In the genomic region with DNA sequence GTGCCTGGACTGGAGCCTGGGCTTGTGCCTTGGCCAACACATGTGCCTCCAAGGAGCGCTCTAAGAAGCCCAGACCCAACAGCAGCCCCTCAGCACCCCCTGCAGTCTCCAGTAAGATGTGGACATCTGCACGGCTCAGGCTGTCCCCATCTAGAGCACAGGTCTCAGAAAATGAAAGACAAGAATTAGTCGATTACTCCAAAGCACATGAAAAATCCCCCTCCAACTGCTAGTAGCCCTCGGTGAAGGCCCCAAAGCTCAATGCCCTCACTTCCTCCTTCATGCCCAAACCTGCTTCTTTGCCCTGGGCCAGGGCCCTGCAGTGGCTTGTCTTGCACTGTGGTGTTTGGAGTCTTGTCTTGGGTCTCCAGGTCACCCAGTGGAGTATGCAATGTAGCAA, we compare ENCODE assay signal across 13 cellular contexts. TPM values are rescaled to one million over a fixed set of nuclear protein-coding genes. Genes with fewer than 3 reads are reported as not detected.
DNase-seq lines count a peak whose midpoint lies in the region; ATAC-seq and TF ChIP-seq lines count a peak whose summit lies in the region.
"Had no signal": no experiment of that assay in that cellular context is flagged by ENCODE, and none has a peak within 500 bp of the region (broad histone marks: within the 10 kb centered on the region; RNA-seq: fewer than 3 reads in every experiment).

No MANE protein-coding gene starts in this region.

- no peak overlapping the region for H3K27ac Mint-ChIP-seq in activated T-cell treated with anti-CD3 and anti-CD28 coated beads, Interleukin-2, amount 50 U/mL, for 72 hours
- no peak overlapping the region for H3K27ac Mint-ChIP-seq in stimulated activated naive B cell treated with anti-CD40 and anti-IgM and Interleukin-4, amounts not matched to agents 10 μg/mL and 1 μg/mL and 100 μg/mL, for 72 hours
- H3K27ac Mint-ChIP-seq in activated CD4-positive, alpha-beta T cell treated with anti-CD3 and anti-CD28 coated beads, Interleukin-2, amount 10 ng/mL, durations not matched to agents 7 days and 5 days, result no peak overlapping the region

- H3K4me3 Mint-ChIP-seq in activated T-cell treated with anti-CD3 and anti-CD28 coated beads, Interleukin-2, amount 50 U/mL, for 72 hours, result no peak overlapping the region
- H3K4me3 Mint-ChIP-seq in stimulated activated naive B cell treated with anti-CD40 and anti-IgM and Interleukin-4, amounts not matched to agents 10 μg/mL and 1 μg/mL and 100 μg/mL, for 72 hours, result no peak overlapping the region
- no peak overlapping the region for H3K4me3 Mint-ChIP-seq in activated CD4-positive, alpha-beta T cell treated with anti-CD3 and anti-CD28 coated beads, Interleukin-2, amount 10 ng/mL, durations not matched to agents 7 days and 5 days

- peak; percentile 7 to 18 for DNase-seq in activated T-cell treated with anti-CD3 and anti-CD28 coated beads, Interleukin-2, amount 50 U/mL, for 72 hours
- no peak for DNase-seq in activated T-cell treated with anti-CD3 and anti-CD28 coated beads, Interleukin-2, amount 50 U/mL, for 48 hours
- no peak for DNase-seq in stimulated activated naive B cell treated with anti-CD40 and anti-IgM and Interleukin-4, amounts not matched to agents 10 μg/mL and 1 μg/mL and 100 μg/mL, for 72 hours
- no peak for DNase-seq in H4 (ENCODE audit: low spot score)
- no peak for DNase-seq in dermis blood vessel endothelial cell
- DNase-seq in activated CD4-positive, alpha-beta T cell treated with anti-CD3 and anti-CD28 coated beads, Interleukin-2, amount 10 ng/mL, durations not matched to agents 7 days and 5 days, result no peak
- DNase-seq: ACHN; activated CD8-positive, alpha-beta memory T cell treated with anti-CD3 and anti-CD28 coated beads, Interleukin-2, amount 50 U/mL, for 4 hours; foreskin melanocyte; NCI-H146 had no signal

- peak; percentile 38; the same call in 1 of the 2 replicates for TF ChIP-seq CTCF in OCI-LY1 (IDR thresholded peaks at IDR 0.05; ENCODE audit: low read length)

- H3K4me3 ChIP-seq in OCI-LY1 (ENCODE audit: low read depth, low read length, poor library complexity, severe bottlenecking), result no peak overlapping the region

- no peaks in the 10 kb centered on the region for H3K27me3 Mint-ChIP-seq in activated T-cell treated with anti-CD3 and anti-CD28 coated beads, Interleukin-2, amount 50 U/mL, for 72 hours (ENCODE audit: low read depth)
- H3K27me3 Mint-ChIP-seq in stimulated activated naive B cell treated with anti-CD40 and anti-IgM and Interleukin-4, amounts not matched to agents 10 μg/mL and 1 μg/mL and 100 μg/mL, for 72 hours, result no peaks in the 10 kb centered on the region
- no peaks in the 10 kb centered on the region for H3K27me3 Mint-ChIP-seq in activated CD4-positive, alpha-beta T cell treated with anti-CD3 and anti-CD28 coated beads, Interleukin-2, amount 10 ng/mL, durations not matched to agents 7 days and 5 days

- H3K36me3 Mint-ChIP-seq in activated T-cell treated with anti-CD3 and anti-CD28 coated beads, Interleukin-2, amount 50 U/mL, for 72 hours (ENCODE audit: insufficient read depth in 2 of 2), result no peaks in the 10 kb centered on the region
- H3K36me3 Mint-ChIP-seq in stimulated activated naive B cell treated with anti-CD40 and anti-IgM and Interleukin-4, amounts not matched to agents 10 μg/mL and 1 μg/mL and 100 μg/mL, for 72 hours, result no peaks in the 10 kb centered on the region
- H3K36me3 Mint-ChIP-seq in activated CD4-positive, alpha-beta T cell treated with anti-CD3 and anti-CD28 coated beads, Interleukin-2, amount 10 ng/mL, durations not matched to agents 7 days and 5 days (ENCODE audit: low read depth), result no peaks in the 10 kb centered on the region

- no peak overlapping the region for H3K9ac ChIP-seq in OCI-LY1 (ENCODE audit: low read length)

- no peaks in the 10 kb centered on the region for H3K9me3 Mint-ChIP-seq in activated T-cell treated with anti-CD3 and anti-CD28 coated beads, Interleukin-2, amount 50 U/mL, for 72 hours
- no peaks in the 10 kb centered on the region for H3K9me3 Mint-ChIP-seq in stimulated activated naive B cell treated with anti-CD40 and anti-IgM and Interleukin-4, amounts not matched to agents 10 μg/mL and 1 μg/mL and 100 μg/mL, for 72 hours
- H3K9me3 Mint-ChIP-seq in activated CD4-positive, alpha-beta T cell treated with anti-CD3 and anti-CD28 coated beads, Interleukin-2, amount 10 ng/mL, durations not matched to agents 7 days and 5 days, result no peaks in the 10 kb centered on the region

- no peaks in the 10 kb centered on the region for H4K20me1 ChIP-seq in OCI-LY1 (ENCODE audit: insufficient read depth, low read length)

- H3K4me1 Mint-ChIP-seq in activated T-cell treated with anti-CD3 and anti-CD28 coated beads, Interleukin-2, amount 50 U/mL, for 72 hours (ENCODE audit: low read depth), result peaks cover 6% of the 10 kb centered on the region
- H3K4me1 Mint-ChIP-seq in stimulated activated naive B cell treated with anti-CD40 and anti-IgM and Interleukin-4, amounts not matched to agents 10 μg/mL and 1 μg/mL and 100 μg/mL, for 72 hours, result peaks cover 4 to 5% of the 10 kb centered on the region in 2 donors
- no peaks in the 10 kb centered on the region for H3K4me1 Mint-ChIP-seq in activated CD4-positive, alpha-beta T cell treated with anti-CD3 and anti-CD28 coated beads, Interleukin-2, amount 10 ng/mL, durations not matched to agents 7 days and 5 days

- H3K9me2 ChIP-seq in OCI-LY1 (ENCODE audit: low read depth, low read length), result no peaks in the 10 kb centered on the region

- no peak overlapping the region for H3K4me2 ChIP-seq in OCI-LY1 (ENCODE audit: low read length)

- POLR2A ChIA-PET in activated CD4-positive, alpha-beta T cell treated with anti-CD3 and anti-CD28 coated beads, Interleukin-2, amount 10 ng/mL, durations not matched to agents 7 days and 5 days (lab: Charles Lee), result no interaction called here

- no peaks in the 10 kb centered on the region for H3F3A ChIP-seq in OCI-LY1 (ENCODE audit: insufficient read depth, low read length)

- no peak overlapping the region for H3K27ac ChIP-seq in OCI-LY1 (ENCODE audit: low read depth, low read length, poor library complexity, severe bottlenecking)
- H3K27ac ChIP-seq: HL-60 had no signal

- no peaks in the 10 kb centered on the region for H3K27me3 ChIP-seq in OCI-LY1 (ENCODE audit: insufficient read depth, low read length)

- no peaks in the 10 kb centered on the region for H3K36me3 ChIP-seq in OCI-LY1 (ENCODE audit: insufficient read depth, low read length)

- H3K79me2 ChIP-seq in OCI-LY1 (ENCODE audit: insufficient read depth, low read length), result no peaks in the 10 kb centered on the region

- no peak overlapping the region for H2AFZ ChIP-seq in OCI-LY1 (ENCODE audit: low read length)

- peak; percentile 62 to 66 for ATAC-seq in activated T-cell treated with anti-CD3 and anti-CD28 coated beads, Interleukin-2, amount 50 U/mL, for 72 hours (replicated peaks in 1 of 2)
- peak; percentile 80 for ATAC-seq in HG02588 (IDR thresholded peaks at IDR 0.05; ENCODE audit: unreplicated experiment)
- peak; percentile 39 to 74 for ATAC-seq in stimulated activated naive B cell treated with anti-CD40 and anti-IgM and Interleukin-4, amounts not matched to agents 10 μg/mL and 1 μg/mL and 100 μg/mL, for 72 hours (replicated peaks)

- H3K9me3 ChIP-seq in OCI-LY1 (ENCODE audit: low read length), result no peaks in the 10 kb centered on the region

- CTCF ChIA-PET in activated CD4-positive, alpha-beta T cell treated with anti-CD3 and anti-CD28 coated beads, Interleukin-2, amount 10 ng/mL, durations not matched to agents 7 days and 5 days (lab: Charles Lee), result interaction anchor here (1.2 kb wide), 1 partner anchor 10 kb away, joined by 4 read pairs; no protein-coding TSS in a partner anchor

- no peaks in the 10 kb centered on the region for H3K4me1 ChIP-seq in OCI-LY1 (ENCODE audit: insufficient read depth, low read length, severe bottlenecking)

RNA-seq across cellular contexts. Expression of a gene that starts 21.9 kb away (rescaled TPM):
- total RNA-seq in activated T-cell treated with anti-CD3 and anti-CD28 coated beads, Interleukin-2, amount 50 U/mL, for 72 hours, result 1 to 10 TPM; 2.2 to 5.9 TPM
- 3.2 and 4.2 TPM in 2 replicates for total RNA-seq in H4 (2014; rRNA removed; shearing (Covaris generic))
- 4.4 and 8.2 TPM in 2 replicates for total RNA-seq in dermis blood vessel endothelial cell
- 1 to 10 TPM; 2.5 to 2.6 TPM for total RNA-seq in activated CD4-positive, alpha-beta T cell treated with anti-CD3 and anti-CD28 coated beads, Interleukin-2, amount 10 ng/mL, durations not matched to agents 7 days and 5 days

Comparison
In these comparisons a context has a peak if more than half of its experiments do, and no peak if none do; other contexts are left out.
1. DNase-seq: peak in activated T-cell treated with anti-CD3 and anti-CD28 coated beads, Interleukin-2, amount 50 U/mL, for 72 hours (2 of 2); none in activated T-cell treated with anti-CD3 and anti-CD28 coated beads, Interleukin-2, amount 50 U/mL, for 48 hours (0 of 2), stimulated activated naive B cell treated with anti-CD40 and anti-IgM and Interleukin-4, amounts not matched to agents 10 μg/mL and 1 μg/mL and 100 μg/mL, for 72 hours (single experiment), H4 (single experiment), dermis blood vessel endothelial cell (single experiment) and activated CD4-positive, alpha-beta T cell treated with anti-CD3 and anti-CD28 coated beads, Interleukin-2, amount 10 ng/mL, durations not matched to agents 7 days and 5 days (single experiment).
2. Peak in every context shown above with its lines, with median percentiles within 50 percentile points of each other: ATAC-seq.